Comparison of ENCODE assay signal across 15 cellular contexts in the genomic region with DNA sequence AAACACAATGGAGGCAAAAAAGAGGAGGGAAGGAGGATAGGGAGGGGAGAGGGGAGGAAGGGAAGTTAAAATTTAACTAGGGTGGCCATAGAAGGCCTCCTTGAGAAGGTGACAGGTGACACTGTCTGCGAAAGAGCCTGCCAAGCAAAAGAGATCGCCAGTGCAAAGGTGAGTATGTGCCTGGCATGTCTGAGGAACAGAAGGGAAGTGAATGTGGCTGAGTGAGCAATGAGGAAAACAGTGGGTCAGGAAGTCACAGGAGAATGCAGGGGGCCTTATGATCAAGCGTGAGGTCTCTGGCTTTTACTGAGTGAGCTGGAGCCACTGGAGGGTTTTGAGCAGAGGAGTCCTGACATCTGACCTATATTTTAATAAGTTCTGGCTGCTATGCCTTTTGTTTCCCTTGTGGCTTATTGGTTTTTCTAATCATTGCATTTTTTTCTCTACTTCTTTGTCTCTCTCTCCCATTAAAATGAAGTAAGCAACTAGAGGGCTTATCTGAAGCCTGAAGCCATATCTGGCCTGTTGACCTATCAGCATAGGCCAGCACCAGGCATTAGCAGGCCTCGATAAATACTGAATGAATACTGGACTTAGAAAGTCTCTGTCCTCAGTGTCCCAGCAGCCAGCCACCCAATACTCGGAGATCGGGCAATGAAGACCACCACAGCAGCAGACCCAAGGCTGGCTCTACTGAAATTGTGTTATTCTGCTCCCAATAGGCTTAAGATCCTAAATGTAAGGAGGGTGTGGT. TPM values are rescaled to one million over a fixed set of nuclear protein-coding genes. Genes with fewer than 3 reads are reported as not detected.
DNase-seq lines count a peak whose midpoint lies in the region; ATAC-seq and TF ChIP-seq lines count a peak whose summit lies in the region.
"Had no signal": no experiment of that assay in that cellular context is flagged by ENCODE, and none has a peak within 500 bp of the region (broad histone marks: within the 10 kb centered on the region; RNA-seq: fewer than 3 reads in every experiment).

No MANE protein-coding gene starts in this region.

- peak overlapping the region; percentile 56 for H3K27ac ChIP-seq in cardiac muscle cell
- peak overlapping the region in 2 of 5 donors; percentile 32 to 52 for H3K27ac ChIP-seq in adrenal gland
- peak overlapping the region; percentile 24 to 54 (median 26) for H3K27ac ChIP-seq in right lobe of liver
- H3K27ac ChIP-seq in upper lobe of left lung = peak overlapping the region in 3 of 4 donors; percentile 44 to 65 (median 44)
- H3K27ac ChIP-seq: SK-N-MC had no signal

- H3K4me3 ChIP-seq in cardiac muscle cell = no peak overlapping the region
- H3K4me3 ChIP-seq in adrenal gland = no peak overlapping the region
- no peak overlapping the region for H3K4me3 ChIP-seq in right lobe of liver
- no peak overlapping the region for H3K4me3 ChIP-seq in upper lobe of left lung
- H3K4me3 ChIP-seq: SK-N-MC had no signal

- DNase-seq in cardiac muscle cell (ENCODE audit: low read depth in 1 of 2, low spot score in 1 of 2) (no peak), left ventricle myocardium superior (no peak), adrenal gland (peak in 4 of 7 donors; percentile 10 to 46 (median 18)), right lobe of liver (peak in 1 of 3 donors; percentile 19), upper lobe of left lung (no peak), NCI-H524 treated with DMSO at 0.1 percent for 48 hours (lab: John Stamatoyannopoulos, UW) (no peak)
- DNase-seq: activated CD4-positive, alpha-beta T cell treated with anti-CD3 and anti-CD28 coated beads, Interleukin-2, amount 50 U/mL, for 1 hour; MM.1S; NCI-H526 treated with DMSO at 0.1 percent for 48 hours had no signal

- H3K27me3 ChIP-seq in cardiac muscle cell (no peaks in the 10 kb centered on the region), adrenal gland (no peaks in the 10 kb centered on the region), right lobe of liver (no peaks in the 10 kb centered on the region), upper lobe of left lung (no peaks in the 10 kb centered on the region)

- no peak for TF ChIP-seq EP300 in upper lobe of left lung (IDR thresholded peaks at IDR 0.05)

- WGBS in adrenal gland, 4 donors = 66 to 77% (median 75%) methylated on average over 6 of the region's 6 CpGs
- WGBS in right lobe of liver (ENCODE audit: insufficient coverage, low coverage, low lambda C conversion rate, missing lambda C conversion rate) = 47% methylated on average over 6 of the region's 6 CpGs
- 68% methylated on average over 5 of the region's 6 CpGs for WGBS in upper lobe of left lung, 2 donors

- H3K9me3 ChIP-seq in cardiac muscle cell (ENCODE audit: low read depth) = no peaks in the 10 kb centered on the region
- no peaks in the 10 kb centered on the region for H3K9me3 ChIP-seq in adrenal gland (replicated peaks in 1 of 3)
- no peaks in the 10 kb centered on the region for H3K9me3 ChIP-seq in right lobe of liver
- H3K9me3 ChIP-seq in upper lobe of left lung = no peaks in the 10 kb centered on the region

- TF ChIP-seq CTCF in cardiac muscle cell (IDR thresholded peaks at IDR 0.05; ENCODE audit: low read depth, low read length) = no peak
- TF ChIP-seq CTCF in adrenal gland (IDR thresholded peaks at IDR 0.05) = no peak
- no peak for TF ChIP-seq CTCF in right lobe of liver (IDR thresholded peaks at IDR 0.05)
- TF ChIP-seq CTCF in upper lobe of left lung (IDR thresholded peaks at IDR 0.05) = no peak

- ATAC-seq in left ventricle myocardium superior = no peak
- peak; percentile 40 to 62 (median 48) for ATAC-seq in right lobe of liver
- peak; percentile 7 to 42 for ATAC-seq in upper lobe of left lung (ENCODE audit: low FRiP score in 2 of 2)
- no peak for ATAC-seq in HG02610 (IDR thresholded peaks at IDR 0.05; ENCODE audit: unreplicated experiment)
- no peak for ATAC-seq in GM18861 (IDR thresholded peaks at IDR 0.05; ENCODE audit: unreplicated experiment)
- ATAC-seq: esophagus mucosa had no signal

- intact Hi-C loops in left ventricle myocardium superior (cut with micrococcal nuclease) = no loop called here
- intact Hi-C loops in adrenal gland (cut with DNase I) = no loop called here
- intact Hi-C loops in right lobe of liver (cut with DNase I) = no loop called here

- TF ChIP-seq POLR2A in adrenal gland (IDR thresholded peaks at IDR 0.05) (no peak), right lobe of liver (IDR thresholded peaks at IDR 0.05) (no peak), upper lobe of left lung (IDR thresholded peaks at IDR 0.05) (peak in 1 of 4 donors; percentile 33)

- H3K36me3 ChIP-seq in cardiac muscle cell (no peaks in the 10 kb centered on the region), adrenal gland (replicated peaks in 1 of 2) (no peaks in the 10 kb centered on the region), right lobe of liver (no peaks in the 10 kb centered on the region), upper lobe of left lung (peaks cover 0 to 13% (median 1%) of the 10 kb centered on the region in 4 donors)

- H3K4me1 ChIP-seq in cardiac muscle cell (ENCODE audit: low read depth) (peaks cover 9% of the 10 kb centered on the region), adrenal gland (replicated peaks in 1 of 2) (peaks cover 6 to 53% of the 10 kb centered on the region in 2 donors), right lobe of liver (peaks cover 0 to 57% (median 23%) of the 10 kb centered on the region in 4 donors), upper lobe of left lung (peaks cover 34 to 73% (median 55%) of the 10 kb centered on the region in 4 donors)

RNA-seq across cellular contexts. Expression of a gene that starts 5.6 kb away (rescaled TPM):
- 68.2 and 80.7 TPM in 2 replicates for total RNA-seq in cardiac muscle cell
- polyA plus RNA-seq in cardiac muscle cell = 55.1 and 67.4 TPM in 2 replicates
- total RNA-seq in left ventricle myocardium superior = 30.0 TPM
- 100 to 1,000 TPM; 100 to 190 (median 121) TPM for total RNA-seq in adrenal gland
- 10 to 100 TPM; 47.6 to 69.5 (median 55.8) TPM for polyA plus RNA-seq in adrenal gland
- 10 to 100 TPM; 35.7 to 63.2 (median 44.4) TPM for total RNA-seq in right lobe of liver
- total RNA-seq in upper lobe of left lung = 100 to 1,000 TPM in 1 of 6 donors, 10 to 100 TPM in 5; 44.7 to 162 (median 80.7) TPM

RNA-seq across cellular contexts. Expression of a gene that starts 55.6 kb away (rescaled TPM):
- total RNA-seq in cardiac muscle cell = not detected in 2 replicates
- polyA plus RNA-seq in cardiac muscle cell = 0.32 TPM in 1 of 2 replicates, not detected in the other
- not detected for total RNA-seq in left ventricle myocardium superior
- not detected for total RNA-seq in adrenal gland
- polyA plus RNA-seq in adrenal gland = not detected
- total RNA-seq in right lobe of liver = under 1 TPM in 2 of 6 experiments, not detected in 4; 0.35 to 0.37 TPM
- total RNA-seq in upper lobe of left lung = not detected
- total RNA-seq: esophagus mucosa, posterior vena cava had no signal
- polyA plus RNA-seq: AG04450 had no signal

Comparison
In these comparisons a context has a peak if more than half of its experiments do, and no peak if none do; other contexts are left out.
1. DNase-seq: peak in adrenal gland (4 of 7); none in cardiac muscle cell (0 of 2), left ventricle myocardium superior (single experiment), upper lobe of left lung (0 of 2) and NCI-H524 treated with DMSO at 0.1 percent for 48 hours (single experiment).
2. ATAC-seq: peak in right lobe of liver (4 of 4) and upper lobe of left lung (2 of 2); none in left ventricle myocardium superior (single experiment), HG02610 (single experiment) and GM18861 (single experiment).